ENCODE assay signal across 10 cellular contexts in genomic region chr18:45059695-45060094, GRCh38.
DNase-seq lines count a peak whose midpoint lies in the region; ATAC-seq and TF ChIP-seq lines count a peak whose summit lies in the region.
"Had no signal": no experiment of that assay in that cellular context is flagged by ENCODE, and none has a peak within 500 bp of the region (broad histone marks: within the 10 kb centered on the region; RNA-seq: fewer than 3 reads in every experiment).

No MANE protein-coding gene starts in this region.

- H3K27ac Mint-ChIP-seq in activated CD8-positive, alpha-beta T cell treated with anti-CD3 and anti-CD28 coated beads for 36 hours: no peak overlapping the region
- H3K27ac Mint-ChIP-seq in activated CD8-positive, alpha-beta T cell treated with anti-CD3 and anti-CD28 coated beads, Interleukin-2, amount 10 ng/mL, durations not matched to agents 7 days and 5 days: no peak overlapping the region
- no peak overlapping the region for H3K27ac Mint-ChIP-seq in stimulated activated naive B cell treated with anti-CD40 and anti-IgM and Interleukin-4, amounts not matched to agents 10 μg/mL and 1 μg/mL and 100 μg/mL, for 72 hours

- H3K4me3 ChIP-seq in fibroblast of the aortic adventitia (ENCODE audit: low read depth, low read length) (no peak overlapping the region), prostate gland (no peak overlapping the region)
- H3K4me3 ChIP-seq: left ventricle myocardium inferior, thyroid gland had no signal

- peaks cover 2% of the 10 kb centered on the region for H3K9me3 Mint-ChIP-seq in activated CD8-positive, alpha-beta T cell treated with anti-CD3 and anti-CD28 coated beads for 36 hours
- no peaks in the 10 kb centered on the region for H3K9me3 Mint-ChIP-seq in activated CD8-positive, alpha-beta T cell treated with anti-CD3 and anti-CD28 coated beads, Interleukin-2, amount 10 ng/mL, durations not matched to agents 7 days and 5 days (ENCODE audit: insufficient read depth)
- H3K9me3 Mint-ChIP-seq in stimulated activated naive B cell treated with anti-CD40 and anti-IgM and Interleukin-4, amounts not matched to agents 10 μg/mL and 1 μg/mL and 100 μg/mL, for 72 hours: peaks cover 1 to 3% of the 10 kb centered on the region in 2 donors

- no peak overlapping the region for H3K4me3 Mint-ChIP-seq in activated CD8-positive, alpha-beta T cell treated with anti-CD3 and anti-CD28 coated beads for 36 hours
- H3K4me3 Mint-ChIP-seq in activated CD8-positive, alpha-beta T cell treated with anti-CD3 and anti-CD28 coated beads, Interleukin-2, amount 10 ng/mL, durations not matched to agents 7 days and 5 days: no peak overlapping the region
- no peak overlapping the region for H3K4me3 Mint-ChIP-seq in stimulated activated naive B cell treated with anti-CD40 and anti-IgM and Interleukin-4, amounts not matched to agents 10 μg/mL and 1 μg/mL and 100 μg/mL, for 72 hours

- H3K4me1 ChIP-seq in prostate gland (replicated peaks): no peaks in the 10 kb centered on the region

- no peak for DNase-seq in activated CD8-positive, alpha-beta T cell treated with anti-CD3 and anti-CD28 coated beads for 36 hours
- no peak for DNase-seq in activated CD8-positive, alpha-beta T cell treated with anti-CD3 and anti-CD28 coated beads, Interleukin-2, amount 10 ng/mL, durations not matched to agents 7 days and 5 days
- DNase-seq in fibroblast of the aortic adventitia (ENCODE audit: low read depth) (peak; percentile 80), Ammon's horn (ENCODE audit: low spot score) (no peak), prostate gland (ENCODE audit: low spot score) (no peak)
- DNase-seq in stimulated activated naive B cell treated with anti-CD40 and anti-IgM and Interleukin-4, amounts not matched to agents 10 μg/mL and 1 μg/mL and 100 μg/mL, for 72 hours: no peak
- DNase-seq: left ventricle myocardium inferior, thyroid gland had no signal

- no peaks in the 10 kb centered on the region for H3K27me3 ChIP-seq in prostate gland (replicated peaks; ENCODE audit: insufficient read depth)
- H3K27me3 ChIP-seq: thyroid gland had no signal

- intact Hi-C loops in activated CD8-positive, alpha-beta T cell treated with anti-CD3 and anti-CD28 coated beads for 36 hours (cut with micrococcal nuclease): no loop called here
- intact Hi-C loops in prostate gland (cut with DNase I): loop anchor here (10.0 kb wide), 1 partner anchor 45 kb away; no protein-coding TSS in a partner anchor

- peak; percentile 74 for ATAC-seq in activated CD8-positive, alpha-beta T cell treated with anti-CD3 and anti-CD28 coated beads for 36 hours
- no peak for ATAC-seq in activated CD8-positive, alpha-beta T cell treated with anti-CD3 and anti-CD28 coated beads, Interleukin-2, amount 10 ng/mL, durations not matched to agents 7 days and 5 days
- ATAC-seq in SK-N-SH treated with all-trans-retinoic acid at 6 μM for 48 hours: peak; percentile 82
- peak; percentile 60 to 68 for ATAC-seq in stimulated activated naive B cell treated with anti-CD40 and anti-IgM and Interleukin-4, amounts not matched to agents 10 μg/mL and 1 μg/mL and 100 μg/mL, for 72 hours (replicated peaks)
- ATAC-seq in GM21528 (IDR thresholded peaks at IDR 0.05; ENCODE audit: low FRiP score, unreplicated experiment): no peak

- no peak for TF ChIP-seq POLR2A in prostate gland (IDR thresholded peaks at IDR 0.05)

- POLR2A ChIA-PET in activated CD8-positive, alpha-beta T cell treated with anti-CD3 and anti-CD28 coated beads for 36 hours (lab: Charles Lee): no interaction called here
- POLR2A ChIA-PET in activated CD8-positive, alpha-beta T cell treated with anti-CD3 and anti-CD28 coated beads, Interleukin-2, amount 10 ng/mL, durations not matched to agents 7 days and 5 days (lab: Charles Lee): no interaction called here

- WGBS in prostate gland: 95% methylated on average over 2 of the region's 2 CpGs

- no peaks in the 10 kb centered on the region for H3K9me3 ChIP-seq in prostate gland
- H3K9me3 ChIP-seq: left ventricle myocardium inferior, thyroid gland had no signal

- CTCF ChIA-PET in activated CD8-positive, alpha-beta T cell treated with anti-CD3 and anti-CD28 coated beads for 36 hours (lab: Charles Lee): interaction anchor here (1.1 kb wide), 1 partner anchor 9 kb away, joined by 3 read pairs; no protein-coding TSS in a partner anchor
- CTCF ChIA-PET in activated CD8-positive, alpha-beta T cell treated with anti-CD3 and anti-CD28 coated beads, Interleukin-2, amount 10 ng/mL, durations not matched to agents 7 days and 5 days (lab: Charles Lee): no interaction called here

- H3K4me1 Mint-ChIP-seq in activated CD8-positive, alpha-beta T cell treated with anti-CD3 and anti-CD28 coated beads for 36 hours (ENCODE audit: low read depth): no peaks in the 10 kb centered on the region
- no peaks in the 10 kb centered on the region for H3K4me1 Mint-ChIP-seq in activated CD8-positive, alpha-beta T cell treated with anti-CD3 and anti-CD28 coated beads, Interleukin-2, amount 10 ng/mL, durations not matched to agents 7 days and 5 days (ENCODE audit: low read depth)
- H3K4me1 Mint-ChIP-seq in stimulated activated naive B cell treated with anti-CD40 and anti-IgM and Interleukin-4, amounts not matched to agents 10 μg/mL and 1 μg/mL and 100 μg/mL, for 72 hours: peaks cover 10% of the 10 kb centered on the region in 2 donors

- TF ChIP-seq CTCF in activated CD8-positive, alpha-beta T cell treated with anti-CD3 and anti-CD28 coated beads for 36 hours (IDR thresholded peaks at IDR 0.05): no peak
- TF ChIP-seq CTCF in fibroblast of the aortic adventitia (IDR thresholded peaks at IDR 0.05; ENCODE audit: insufficient read depth, low read length) (no peak), prostate gland (IDR thresholded peaks at IDR 0.05) (no peak)

- H3K36me3 Mint-ChIP-seq in activated CD8-positive, alpha-beta T cell treated with anti-CD3 and anti-CD28 coated beads for 36 hours (ENCODE audit: low read depth): no peaks in the 10 kb centered on the region
- no peaks in the 10 kb centered on the region for H3K36me3 Mint-ChIP-seq in activated CD8-positive, alpha-beta T cell treated with anti-CD3 and anti-CD28 coated beads, Interleukin-2, amount 10 ng/mL, durations not matched to agents 7 days and 5 days (ENCODE audit: low read depth)
- peaks cover 47 to 76% of the 10 kb centered on the region in 2 donors for H3K36me3 Mint-ChIP-seq in stimulated activated naive B cell treated with anti-CD40 and anti-IgM and Interleukin-4, amounts not matched to agents 10 μg/mL and 1 μg/mL and 100 μg/mL, for 72 hours

- H3K27ac ChIP-seq in prostate gland: no peak overlapping the region
- H3K27ac ChIP-seq: left ventricle myocardium inferior, thyroid gland had no signal

- no peaks in the 10 kb centered on the region for H3K27me3 Mint-ChIP-seq in activated CD8-positive, alpha-beta T cell treated with anti-CD3 and anti-CD28 coated beads for 36 hours
- H3K27me3 Mint-ChIP-seq in activated CD8-positive, alpha-beta T cell treated with anti-CD3 and anti-CD28 coated beads, Interleukin-2, amount 10 ng/mL, durations not matched to agents 7 days and 5 days (ENCODE audit: low read depth): peaks cover 1% of the 10 kb centered on the region
- H3K27me3 Mint-ChIP-seq in stimulated activated naive B cell treated with anti-CD40 and anti-IgM and Interleukin-4, amounts not matched to agents 10 μg/mL and 1 μg/mL and 100 μg/mL, for 72 hours: no peaks in the 10 kb centered on the region

- H3K36me3 ChIP-seq in prostate gland: peaks cover 0 to 6% of the 10 kb centered on the region in 2 donors
- H3K36me3 ChIP-seq: left ventricle myocardium inferior had no signal

TF ChIP-seq in SK-N-SH treated with all-trans-retinoic acid at 6 μM for 48 hours, 23 proteins besides CTCF, POLR2A, EP300 and RAD21:
- TF ChIP-seq ZNF70 (CRISPR knock-in tag; IDR thresholded peaks at IDR 0.05) (no peak), ZFP3 (CRISPR knock-in tag; IDR thresholded peaks at IDR 0.05) (peak; percentile 91), TOX (CRISPR knock-in tag; IDR thresholded peaks at IDR 0.05; ENCODE audit: borderline replicate concordance) (0 out of 2 replicates have a peak, but pooled peaks have one; percentile 19), ZC3H10 (CRISPR knock-in tag; IDR thresholded peaks at IDR 0.05) (0 out of 2 replicates have a peak, but pooled peaks have one; percentile 46)

Comparison
In these comparisons a context has a peak if more than half of its experiments do, and no peak if none do; other contexts are left out.
1. ATAC-seq: peak in activated CD8-positive, alpha-beta T cell treated with anti-CD3 and anti-CD28 coated beads for 36 hours (single experiment), SK-N-SH treated with all-trans-retinoic acid at 6 μM for 48 hours (single experiment) and stimulated activated naive B cell treated with anti-CD40 and anti-IgM and Interleukin-4, amounts not matched to agents 10 μg/mL and 1 μg/mL and 100 μg/mL, for 72 hours (2 of 2); none in activated CD8-positive, alpha-beta T cell treated with anti-CD3 and anti-CD28 coated beads, Interleukin-2, amount 10 ng/mL, durations not matched to agents 7 days and 5 days (single experiment) and GM21528 (single experiment).